21 cellular contexts compared by ENCODE assay signal in the genomic region with DNA sequence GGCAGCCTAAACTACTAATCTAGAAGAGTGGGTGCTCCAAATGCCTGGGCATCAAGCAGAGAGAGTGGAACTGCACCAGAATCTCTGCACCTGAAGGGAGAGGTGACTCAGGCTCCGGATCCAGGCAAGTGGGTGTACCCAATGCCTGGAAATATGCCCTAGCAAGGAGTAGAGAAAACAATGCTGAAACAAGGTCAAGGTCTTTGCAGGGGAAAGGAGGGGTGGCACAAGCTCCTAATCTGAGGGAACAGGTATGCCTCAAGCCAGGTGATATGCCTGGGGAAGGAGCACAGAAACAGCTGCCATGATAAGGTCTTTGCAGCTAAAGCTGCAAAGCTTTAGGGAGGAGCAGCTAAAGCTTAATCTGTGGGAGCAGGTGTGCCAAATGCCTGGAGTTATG.
"Had no signal": no experiment of that assay in that cellular context is flagged by ENCODE, and none has a peak within 500 bp of the region (broad histone marks: within the 10 kb centered on the region; RNA-seq: fewer than 3 reads in every experiment).

No MANE protein-coding gene starts in this region.

- H3K4me3 ChIP-seq: hepatocyte, prostate gland, thyroid gland had no signal

- H3K27me3 ChIP-seq: hepatocyte, thyroid gland had no signal

- H3K36me3 ChIP-seq: prostate gland, thyroid gland, WERI-Rb-1 had no signal

- H3K4me1 ChIP-seq: prostate gland, thyroid gland had no signal

- H3K27ac Mint-ChIP-seq: activated naive CD4-positive, alpha-beta T cell treated with anti-CD3 and anti-CD28 coated beads, Interleukin-2, amount 50 U/mL, for 24 hours; brain; dendritic cell treated with granulocyte-macrophage colony-stimulating factor and Interleukin-4, amounts not matched to agents 40 ng/mL and 50 ng/mL, for 4 days; memory B cell; natural killer cell treated with Interleukin-12 subunit alpha and Interleukin-12 subunit beta and Interleukin-15 and Interleukin-18, amount 100 ng/mL, for 72 hours had no signal

- H3K79me2 ChIP-seq: hepatocyte had no signal

- H3K36me3 Mint-ChIP-seq: activated naive CD4-positive, alpha-beta T cell treated with anti-CD3 and anti-CD28 coated beads, Interleukin-2, amount 50 U/mL, for 24 hours; brain; memory B cell; natural killer cell treated with Interleukin-12 subunit alpha and Interleukin-12 subunit beta and Interleukin-15 and Interleukin-18, amount 100 ng/mL, for 72 hours had no signal

- DNase-seq: activated CD4-positive, alpha-beta T cell treated with anti-CD3 and anti-CD28 coated beads, Interleukin-2, amount 50 U/mL, for 1 hour; activated CD4-positive, CD25-positive, alpha-beta regulatory T cell treated with anti-CD3 and anti-CD28 coated beads, Interleukin-2, amount 50 U/mL, for 72 hours; activated gamma-delta T cell treated with Interleukin-2 at 50 U/mL for 16 hours; activated T-cell treated with anti-CD3 and anti-CD28 coated beads, Interleukin-2, amount 50 U/mL, for 1 hour; anterior cingulate cortex; caudate nucleus; effector CD4-positive, alpha-beta T cell; erythroblast; glutamatergic neuron; stimulated activated CD4-positive, alpha-beta T cell treated with anti-CD3 and anti-CD28 coated beads, Interleukin-4, amount 100 ng/mL, for 24 hours; stimulated activated naive CD4-positive, alpha-beta T cell treated with Interleukin-2 at 50 U/mL for 16 hours; T-helper 2 cell; thyroid gland; WERI-Rb-1 had no signal

- H3K27me3 Mint-ChIP-seq: activated naive CD4-positive, alpha-beta T cell treated with anti-CD3 and anti-CD28 coated beads, Interleukin-2, amount 50 U/mL, for 24 hours; dendritic cell treated with granulocyte-macrophage colony-stimulating factor and Interleukin-4, amounts not matched to agents 40 ng/mL and 50 ng/mL, for 4 days; memory B cell; natural killer cell treated with Interleukin-12 subunit alpha and Interleukin-12 subunit beta and Interleukin-15 and Interleukin-18, amount 100 ng/mL, for 72 hours had no signal

- H3K4me2 ChIP-seq: hepatocyte had no signal

- H2AFZ ChIP-seq: hepatocyte had no signal

- H3K4me3 Mint-ChIP-seq: activated naive CD4-positive, alpha-beta T cell treated with anti-CD3 and anti-CD28 coated beads, Interleukin-2, amount 50 U/mL, for 24 hours; dendritic cell treated with granulocyte-macrophage colony-stimulating factor and Interleukin-4, amounts not matched to agents 40 ng/mL and 50 ng/mL, for 4 days; memory B cell; natural killer cell treated with Interleukin-12 subunit alpha and Interleukin-12 subunit beta and Interleukin-15 and Interleukin-18, amount 100 ng/mL, for 72 hours had no signal

- H3K9me3 ChIP-seq: prostate gland, thyroid gland had no signal

- H3K9me3 Mint-ChIP-seq: activated naive CD4-positive, alpha-beta T cell treated with anti-CD3 and anti-CD28 coated beads, Interleukin-2, amount 50 U/mL, for 24 hours; dendritic cell treated with granulocyte-macrophage colony-stimulating factor and Interleukin-4, amounts not matched to agents 40 ng/mL and 50 ng/mL, for 4 days; memory B cell; natural killer cell treated with Interleukin-12 subunit alpha and Interleukin-12 subunit beta and Interleukin-15 and Interleukin-18, amount 100 ng/mL, for 72 hours had no signal

- H3K4me1 Mint-ChIP-seq: activated naive CD4-positive, alpha-beta T cell treated with anti-CD3 and anti-CD28 coated beads, Interleukin-2, amount 50 U/mL, for 24 hours; memory B cell had no signal

- H3K27ac ChIP-seq: hepatocyte, prostate gland, thyroid gland, WERI-Rb-1 had no signal

- ATAC-seq: natural killer cell treated with Interleukin-12 subunit alpha and Interleukin-12 subunit beta and Interleukin-15 and Interleukin-18, amount 100 ng/mL, for 72 hours had no signal
